8 cellular contexts compared by ENCODE assay signal in the genomic region with DNA sequence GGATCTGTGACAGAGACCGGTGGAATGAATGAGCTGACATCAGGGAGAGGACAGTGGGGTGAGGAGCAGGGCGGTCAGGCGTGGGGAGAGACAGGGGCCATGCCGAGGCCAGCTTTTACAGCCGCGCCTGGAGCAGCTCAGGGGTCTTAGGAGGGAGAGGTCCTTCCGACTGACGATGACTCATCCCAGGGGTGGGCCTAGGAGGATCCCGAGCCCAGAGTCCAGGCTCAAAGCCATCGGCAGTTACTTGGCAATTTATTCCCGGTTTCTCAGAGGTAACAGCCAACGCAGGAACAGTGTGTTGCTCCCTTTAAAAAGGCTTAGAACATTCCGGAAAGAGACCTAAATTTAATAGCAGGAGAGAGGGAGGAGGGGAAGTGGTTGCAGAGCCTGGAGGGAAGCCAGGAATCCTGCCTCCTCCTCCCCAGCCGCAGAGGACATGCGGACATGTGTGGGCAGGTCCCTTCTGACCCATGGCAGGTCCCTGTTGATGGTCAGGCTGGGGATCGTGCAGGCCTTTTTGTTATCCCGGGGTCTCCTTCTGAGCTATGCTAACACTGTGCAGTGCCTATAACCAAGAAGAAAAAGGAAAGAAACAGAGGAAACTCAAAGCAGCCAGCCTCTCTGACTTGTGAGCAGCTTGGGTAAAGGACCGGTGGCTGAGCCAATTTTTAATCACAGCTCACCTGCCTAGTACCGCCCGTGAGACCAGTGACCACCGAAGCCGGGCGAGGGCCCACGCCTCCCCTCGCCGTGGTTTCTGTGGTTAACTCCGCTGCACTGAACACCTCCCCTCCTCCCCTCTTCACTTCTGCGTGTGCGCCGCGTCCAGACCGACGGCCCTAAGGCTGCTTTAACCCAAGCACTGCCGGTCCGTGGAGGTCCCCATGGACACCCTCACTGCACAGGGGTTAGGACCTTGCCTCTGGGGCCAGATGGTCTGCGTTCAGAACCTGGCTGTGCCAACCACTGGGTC.
DNase-seq lines count a peak whose midpoint lies in the region; ATAC-seq and TF ChIP-seq lines count a peak whose summit lies in the region.

No MANE protein-coding gene starts in this region.

- H3K27ac ChIP-seq in brain microvascular endothelial cell = no peak overlapping the region

- TF ChIP-seq CTCF in CD14-positive monocyte (IDR thresholded peaks at IDR 0.05) (no peak), brain microvascular endothelial cell (IDR thresholded peaks at IDR 0.05; ENCODE audit: low read depth, low read length, missing control alignments) (no peak)

- in situ Hi-C loops in brain microvascular endothelial cell (cut with HindIII; ENCODE audit: low pct_ligation_motif_present, low sequenced_read_pairs) = no loop called here

- ATAC-seq in HG03521 (IDR thresholded peaks at IDR 0.05; ENCODE audit: unreplicated experiment) = peak; percentile 1

- peak overlapping the region; percentile 37 for H3K4me3 ChIP-seq in brain microvascular endothelial cell (ENCODE audit: low read depth, low read length)

- no peaks in the 10 kb centered on the region for H3K36me3 ChIP-seq in brain microvascular endothelial cell (replicated peaks)

- no peaks in the 10 kb centered on the region for H3K27me3 ChIP-seq in brain microvascular endothelial cell (replicated peaks)

- H3K27me3 Mint-ChIP-seq in CD14-positive monocyte (ENCODE audit: low read depth in 3 of 3) = peaks cover 32 to 40% (median 38%) of the 10 kb centered on the region in 3 donors

- DNase-seq in CD14-positive monocyte (ENCODE audit: low spot score) = peak; percentile 53
- peak; percentile 23 for DNase-seq in GM19238 (ENCODE audit: insufficient read length, low spot score)
- DNase-seq in brain microvascular endothelial cell = peak; percentile 33
- DNase-seq in midbrain (lab: John Stamatoyannopoulos, UW) = peak; percentile 32
- DNase-seq in activated gamma-delta T cell (lab: John Stamatoyannopoulos, UW) = no peak
- DNase-seq in HEK293T (ENCODE audit: extremely low spot score) = no peak
- DNase-seq in SIG-M5 (lab: John Stamatoyannopoulos, UW) = no peak

- POLR2A ChIA-PET in HEK293T (lab: Yijun Ruan, JAX) = no interaction called here

- H3K4me3 Mint-ChIP-seq in CD14-positive monocyte = peak overlapping the region; percentile 72 to 89

- peaks cover 0 to 7% (median 0%) of the 10 kb centered on the region in 7 donors for H3K9me3 Mint-ChIP-seq in CD14-positive monocyte

- intact Hi-C loops in CD14-positive monocyte (cut with micrococcal nuclease) = no loop called here

- peaks cover 52% of the 10 kb centered on the region for H3K4me1 Mint-ChIP-seq in CD14-positive monocyte

- no peaks in the 10 kb centered on the region for H3K36me3 Mint-ChIP-seq in CD14-positive monocyte

- H3K27ac Mint-ChIP-seq in CD14-positive monocyte = peak overlapping the region in 6 of 7 donors; percentile 27 to 76 (median 51)

- CTCF ChIA-PET in HEK293T (lab: Yijun Ruan, JAX) = no interaction called here

TF ChIP-seq in HEK293T, 16 proteins besides CTCF, POLR2A, EP300 and RAD21:
- TF ChIP-seq SUZ12 (IDR thresholded peaks at IDR 0.05) = no peak
- no peak for TF ChIP-seq SP1 (IDR thresholded peaks at IDR 0.05)
- no peak for TF ChIP-seq FOXM1 (IDR thresholded peaks at IDR 0.05; ENCODE audit: borderline replicate concordance)
- no peak for TF ChIP-seq ELF4 (IDR thresholded peaks at IDR 0.05)
- TF ChIP-seq, protein P1, sequence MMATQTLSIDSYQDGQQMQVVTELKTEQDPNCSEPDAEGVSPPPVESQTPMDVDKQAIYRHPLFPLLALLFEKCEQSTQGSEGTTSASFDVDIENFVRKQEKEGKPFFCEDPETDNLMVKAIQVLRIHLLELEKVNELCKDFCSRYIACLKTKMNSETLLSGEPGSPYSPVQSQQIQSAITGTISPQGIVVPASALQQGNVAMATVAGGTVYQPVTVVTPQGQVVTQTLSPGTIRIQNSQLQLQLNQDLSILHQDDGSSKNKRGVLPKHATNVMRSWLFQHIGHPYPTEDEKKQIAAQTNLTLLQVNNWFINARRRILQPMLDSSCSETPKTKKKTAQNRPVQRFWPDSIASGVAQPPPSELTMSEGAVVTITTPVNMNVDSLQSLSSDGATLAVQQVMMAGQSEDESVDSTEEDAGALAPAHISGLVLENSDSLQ (IDR thresholded peaks at IDR 0.05) = no peak
- no peak for TF ChIP-seq HDGF (IDR thresholded peaks at IDR 0.05; ENCODE audit: borderline replicate concordance)
- TF ChIP-seq TARDBP (IDR thresholded peaks at IDR 0.05) = no peak
- TF ChIP-seq NFRKB (IDR thresholded peaks at IDR 0.05) = no peak
- no peak for TF ChIP-seq ARNT (IDR thresholded peaks at IDR 0.05)
- no peak for TF ChIP-seq LEF1 (IDR thresholded peaks at IDR 0.05; ENCODE audit: borderline replicate concordance)
- no peak for TF ChIP-seq CTBP1 (IDR thresholded peaks at IDR 0.05; ENCODE audit: borderline replicate concordance)
- TF ChIP-seq BHLHE40 (IDR thresholded peaks at IDR 0.05; ENCODE audit: borderline replicate concordance) = no peak
- no peak for TF ChIP-seq ZNF384 (IDR thresholded peaks at IDR 0.05)
- no peak for TF ChIP-seq FOXK2 (IDR thresholded peaks at IDR 0.05)
- TF ChIP-seq L3MBTL2 (conservative IDR thresholded peaks at IDR 0.05) = no peak
TF ChIP-seq in HEK293T: peak in this region for 0.

Comparison
In these comparisons a context has a peak if more than half of its experiments do, and no peak if none do; other contexts are left out.
1. DNase-seq: peak in CD14-positive monocyte (single experiment), GM19238 (single experiment), brain microvascular endothelial cell (single experiment) and midbrain (single experiment); none in activated gamma-delta T cell (single experiment), HEK293T (single experiment) and SIG-M5 (single experiment).